ENCODE assay signal across 22 cellular contexts in genomic region chr17:7910711-7911110, GRCh38.
"Had no signal": no experiment of that assay in that cellular context is flagged by ENCODE, and none has a peak within 500 bp of the region (broad histone marks: within the 10 kb centered on the region; RNA-seq: fewer than 3 reads in every experiment).

No MANE protein-coding gene starts in this region.

- H3K27me3 Mint-ChIP-seq: activated naive CD8-positive, alpha-beta T cell treated with anti-CD3 and anti-CD28 coated beads, Interleukin-2, amount 10 ng/mL, durations not matched to agents 7 days and 5 days; naive B cell had no signal

- H3K4me1 ChIP-seq: prostate gland had no signal

- H3K4me3 Mint-ChIP-seq: activated naive CD8-positive, alpha-beta T cell treated with anti-CD3 and anti-CD28 coated beads, Interleukin-2, amount 10 ng/mL, durations not matched to agents 7 days and 5 days; activated T-cell treated with anti-CD3 and anti-CD28 coated beads, Interleukin-2, amount 50 U/mL, for 72 hours had no signal

- H3K27me3 ChIP-seq: heart left ventricle, neutrophil, ovary, tibial artery had no signal

- DNase-seq: activated CD4-positive, alpha-beta T cell treated with anti-CD3 and anti-CD28 coated beads for 1 hour; activated CD8-positive, alpha-beta memory T cell treated with anti-CD3 and anti-CD28 coated beads, Interleukin-2, amount 50 U/mL, for 48 hours; activated effector memory CD4-positive, alpha-beta T cell treated with anti-CD3 and anti-CD28 coated beads, Interleukin-2, amount 50 U/mL, for 16 hours; activated naive CD8-positive, alpha-beta T cell treated with anti-CD3 and anti-CD28 coated beads, Interleukin-2, amount 10 ng/mL, durations not matched to agents 7 days and 5 days; activated T-cell treated with anti-CD3 and anti-CD28 coated beads, Interleukin-2, amount 50 U/mL, for 72 hours; amniotic stem cell; cerebellar nuclear complex; effector CD4-positive, alpha-beta T cell; left colon; mesenchymal stem cell; mucosa of descending colon; naive B cell; ovary; stimulated activated CD4-positive, alpha-beta T cell treated with anti-CD3 and anti-CD28 coated beads, Interleukin-4, amount 100 ng/mL, for 1 hour; stimulated activated naive CD8-positive, alpha-beta T cell treated with anti-CD3 and anti-CD28 coated beads, Interleukin-15, Interleukin-2, amounts not matched to agents 100 U/mL and 50 U/mL, for 24 hours; SW 1271; tibial artery; WERI-Rb-1 had no signal

- H3K9me3 Mint-ChIP-seq: activated naive CD8-positive, alpha-beta T cell treated with anti-CD3 and anti-CD28 coated beads, Interleukin-2, amount 10 ng/mL, durations not matched to agents 7 days and 5 days; activated T-cell treated with anti-CD3 and anti-CD28 coated beads, Interleukin-2, amount 50 U/mL, for 72 hours; naive B cell had no signal

- H3K27ac Mint-ChIP-seq: activated naive CD8-positive, alpha-beta T cell treated with anti-CD3 and anti-CD28 coated beads, Interleukin-2, amount 10 ng/mL, durations not matched to agents 7 days and 5 days had no signal

- H3K9me3 ChIP-seq: heart left ventricle, mucosa of descending colon, neutrophil, ovary, prostate gland, tibial artery had no signal

- H3K4me3 ChIP-seq: coronary artery, heart left ventricle, mucosa of descending colon, ovary, prostate gland, tibial artery had no signal

- H3K27ac ChIP-seq: coronary artery, heart left ventricle, neutrophil, ovary, prostate gland, tibial artery, WERI-Rb-1 had no signal

- H3K36me3 ChIP-seq: ovary had no signal

- ATAC-seq: activated T-cell treated with anti-CD3 and anti-CD28 coated beads, Interleukin-2, amount 50 U/mL, for 72 hours; heart left ventricle; left colon; mucosa of descending colon; stimulated activated naive CD8-positive, alpha-beta T cell treated with anti-CD3 and anti-CD28 coated beads, Interleukin-15, Interleukin-2, amounts not matched to agents 100 U/mL and 50 U/mL, for 24 hours had no signal
